In genomic region chr4:6271701-6272465, GRCh38 we compare ENCODE assay signal across 1 cellular context.
TF ChIP-seq lines count a peak whose summit lies in the region.

No MANE protein-coding gene starts in this region.

TF ChIP-seq in GM23338, 12 proteins besides CTCF, POLR2A, EP300 and RAD21 (continued from another document):
- no peak for TF ChIP-seq ZNF462 (CRISPR knock-in tag; IDR thresholded peaks at IDR 0.05)
- TF ChIP-seq STAT1 (IDR thresholded peaks at IDR 0.05; ENCODE audit: unreplicated experiment): no peak
